In genomic region chr5:67375606-67376005, GRCh38 we compare ENCODE assay signal across 20 cellular contexts.
DNase-seq lines count a peak whose midpoint lies in the region; FAIRE-seq and TF ChIP-seq lines count a peak whose summit lies in the region.
"Had no signal": no experiment of that assay in that cellular context is flagged by ENCODE, and none has a peak within 500 bp of the region (broad histone marks: within the 10 kb centered on the region; RNA-seq: fewer than 3 reads in every experiment).

No MANE protein-coding gene starts in this region.

- DNase-seq in NCI-H82 (lab: John Stamatoyannopoulos, UW) (peak; percentile 22), NCI-H82 treated with DMSO at 0.1 percent for 48 hours (lab: John Stamatoyannopoulos, UW; ENCODE audit: unreplicated experiment) (no peak), SK-MEL-5 (ENCODE audit: low read depth, low spot score) (peak; percentile 38), keratinocyte (ENCODE audit: low read depth, low spot score) (no peak), nucleus accumbens (lab: John Stamatoyannopoulos, UW) (no peak), iPS-NIHi7 (ENCODE audit: extremely low spot score) (no peak)
- no peak for DNase-seq in NK-92 treated with Interleukin-12 subunit alpha and Interleukin-12 subunit beta, amount 100 ng/mL, for 24 hours (lab: John Stamatoyannopoulos, UW)
- DNase-seq: activated effector memory CD4-positive, alpha-beta T cell treated with Interleukin-2 at 50 U/mL for 16 hours; aorta; CD4-positive, alpha-beta memory T cell; GDM1; heart left ventricle; NCI-H1436 treated with DMSO at 0.1 percent for 48 hours; NCI-H345; stimulated activated CD4-positive, alpha-beta T cell treated with anti-CD3 and anti-CD28 coated beads, Interleukin-4, amount 100 ng/mL, for 24 hours; tibial artery had no signal

- no peaks in the 10 kb centered on the region for H3K36me3 ChIP-seq in keratinocyte (ENCODE audit: control insufficient read depth in 2 of 2, extremely low read depth in 1 of 2, insufficient read depth in 2 of 2, low read length in 2 of 2)
- H3K36me3 ChIP-seq: heart left ventricle, tibial artery had no signal

- no peak overlapping the region for H2AFZ ChIP-seq in keratinocyte (ENCODE audit: control insufficient read depth, low read length)

- no peak overlapping the region for H3K4me2 ChIP-seq in keratinocyte (ENCODE audit: control insufficient read depth, extremely low read depth, insufficient read depth, low read depth, low read length)
- H3K4me2 ChIP-seq: A549 had no signal

- H3K9me3 ChIP-seq in keratinocyte (ENCODE audit: control insufficient read depth, low read depth, low read length) = no peaks in the 10 kb centered on the region
- H3K9me3 ChIP-seq: A549, heart left ventricle, tibial artery had no signal

- H3K9me1 ChIP-seq in keratinocyte (ENCODE audit: control insufficient read depth, extremely low read depth, insufficient read depth, low read length) = no peaks in the 10 kb centered on the region

- H3K27me3 ChIP-seq in keratinocyte (ENCODE audit: control insufficient read depth, extremely low read depth, insufficient read depth, low read length) = no peaks in the 10 kb centered on the region
- H3K27me3 ChIP-seq: heart left ventricle, tibial artery had no signal

- FAIRE-seq in keratinocyte (lab: Jason Lieb, UNC) = no peak
- FAIRE-seq: A549 had no signal

- no peak overlapping the region for H3K4me3 ChIP-seq in keratinocyte (ENCODE audit: control insufficient read depth in 2 of 3, extremely low read depth in 1 of 3, insufficient read depth in 2 of 3, low read depth in 1 of 3, low read length in 3 of 3)
- H3K4me3 ChIP-seq: A549, coronary artery, heart left ventricle, tibial artery had no signal

- no peak overlapping the region for H3K27ac ChIP-seq in keratinocyte (ENCODE audit: control insufficient read depth, insufficient read depth, low read length)
- H3K27ac ChIP-seq: A549, coronary artery, epithelial cell of prostate, heart left ventricle, tibial artery had no signal

- H4K20me1 ChIP-seq in keratinocyte (ENCODE audit: control insufficient read depth, extremely low read depth, insufficient read depth, low read length) = no peaks in the 10 kb centered on the region

- no peak overlapping the region for H3K9ac ChIP-seq in keratinocyte (ENCODE audit: control insufficient read depth, extremely low read depth, insufficient read depth, low read length)

- H3K79me2 ChIP-seq in keratinocyte (ENCODE audit: control insufficient read depth, insufficient read depth, low read length) = no peaks in the 10 kb centered on the region

- TF ChIP-seq CTCF in GM12873 (IDR thresholded peaks at IDR 0.05; ENCODE audit: insufficient read depth, low read depth, low read length, missing control alignments) (peak; percentile 49), keratinocyte (optimal IDR thresholded peaks at IDR 0.05 in 1 of 3, IDR thresholded peaks at IDR 0.05 in 1 of 3, conservative IDR thresholded peaks at IDR 0.05 in 1 of 3; ENCODE audit: extremely low read depth in 1 of 3, insufficient read depth in 2 of 3, low read length in 3 of 3) (peak; percentile 25 to 57 (median 46))

- H3K4me1 ChIP-seq in keratinocyte (ENCODE audit: control insufficient read depth, extremely low read depth, insufficient read depth, low read length) = peaks cover 11% of the 10 kb centered on the region
- H3K4me1 ChIP-seq: A549, heart left ventricle, tibial artery had no signal

- in situ Hi-C loops in SK-MEL-5 (cut with HindIII; ENCODE audit: low pct_unique_long_range_greater_than_20kb, low sequenced_read_pairs) = no loop called here

- dilution Hi-C loops in keratinocyte (cut with MboI; ENCODE audit: extremely low pct_ligation_motif_present, low sequenced_read_pairs) = no loop called here

Comparison
In these comparisons a context has a peak if more than half of its experiments do, and no peak if none do; other contexts are left out.
1. DNase-seq: peak in NCI-H82 (single experiment) and SK-MEL-5 (single experiment); none in NCI-H82 treated with DMSO at 0.1 percent for 48 hours (single experiment), keratinocyte (single experiment), nucleus accumbens (0 of 56), NK-92 treated with Interleukin-12 subunit alpha and Interleukin-12 subunit beta, amount 100 ng/mL, for 24 hours (single experiment) and iPS-NIHi7 (single experiment).